In the genomic region with DNA sequence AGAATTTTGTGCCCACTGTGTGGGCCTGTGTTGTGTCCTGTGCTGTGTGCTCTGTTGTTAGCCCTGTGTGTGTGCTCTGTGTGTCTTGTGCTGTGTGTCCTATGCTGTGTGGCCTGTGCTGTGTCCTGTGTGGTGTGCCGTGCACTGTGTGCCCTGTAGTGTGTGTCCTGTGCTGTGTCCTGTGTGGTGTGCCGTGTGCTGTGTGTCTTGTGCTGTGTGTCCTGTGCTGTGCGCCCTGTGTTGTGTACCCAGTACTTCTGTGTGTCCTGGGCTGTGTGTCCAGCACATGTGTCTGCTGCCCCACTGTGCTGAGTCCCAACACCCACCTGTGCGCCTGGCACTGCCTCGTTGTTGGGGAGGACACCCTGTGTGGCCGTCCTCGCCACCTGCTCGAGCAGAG, we compare ENCODE assay signal across 14 cellular contexts. TPM values are rescaled to one million over a fixed set of nuclear protein-coding genes. Genes with fewer than 3 reads are reported as not detected.
"Had no signal": no experiment of that assay in that cellular context is flagged by ENCODE, and none has a peak within 500 bp of the region (broad histone marks: within the 10 kb centered on the region; RNA-seq: fewer than 3 reads in every experiment).

No MANE protein-coding gene starts in this region.

- H3K36me3 Mint-ChIP-seq: natural killer cell treated with Interleukin-12 subunit alpha and Interleukin-12 subunit beta and Interleukin-15 and Interleukin-18, amount 100 ng/mL, for 72 hours; stimulated activated memory B cell treated with anti-CD40 and anti-IgM and Interleukin-4, amounts not matched to agents 10 μg/mL and 1 μg/mL and 100 μg/mL, for 72 hours had no signal

- H3K79me2 ChIP-seq: parathyroid adenoma had no signal

- H3K4me1 Mint-ChIP-seq: stimulated activated memory B cell treated with anti-CD40 and anti-IgM and Interleukin-4, amounts not matched to agents 10 μg/mL and 1 μg/mL and 100 μg/mL, for 72 hours had no signal

- H3K9me3 Mint-ChIP-seq: dendritic cell treated with granulocyte-macrophage colony-stimulating factor and Interleukin-4, amounts not matched to agents 40 ng/mL and 50 ng/mL, for 4 days; effector memory CD8-positive, alpha-beta T cell; natural killer cell treated with Interleukin-12 subunit alpha and Interleukin-12 subunit beta and Interleukin-15 and Interleukin-18, amount 100 ng/mL, for 72 hours; stimulated activated memory B cell treated with anti-CD40 and anti-IgM and Interleukin-4, amounts not matched to agents 10 μg/mL and 1 μg/mL and 100 μg/mL, for 72 hours; stimulated activated naive CD8-positive, alpha-beta T cell treated with anti-CD3 and anti-CD28 coated beads, Interleukin-15, Interleukin-2, amounts not matched to agents 100 ng/mL and 50 ng/mL, for 24 hours had no signal

- H3K27ac ChIP-seq: esophagus squamous epithelium, gastroesophageal sphincter, parathyroid adenoma, prostate gland, spleen, tibial nerve had no signal

- H3K27ac Mint-ChIP-seq: dendritic cell treated with granulocyte-macrophage colony-stimulating factor and Interleukin-4, amounts not matched to agents 40 ng/mL and 50 ng/mL, for 4 days; effector memory CD8-positive, alpha-beta T cell; natural killer cell treated with Interleukin-12 subunit alpha and Interleukin-12 subunit beta and Interleukin-15 and Interleukin-18, amount 100 ng/mL, for 72 hours; stimulated activated memory B cell treated with anti-CD40 and anti-IgM and Interleukin-4, amounts not matched to agents 10 μg/mL and 1 μg/mL and 100 μg/mL, for 72 hours; stimulated activated naive CD8-positive, alpha-beta T cell treated with anti-CD3 and anti-CD28 coated beads, Interleukin-15, Interleukin-2, amounts not matched to agents 100 ng/mL and 50 ng/mL, for 24 hours had no signal

- DNase-seq: esophagus squamous epithelium, mammary epithelial cell had no signal

- H3K4me1 ChIP-seq: parathyroid adenoma, prostate gland had no signal

- H3K9ac ChIP-seq: parathyroid adenoma had no signal

- H3K4me3 ChIP-seq: esophagus squamous epithelium, gastroesophageal sphincter, prostate gland, tibial nerve had no signal

- FAIRE-seq: colon had no signal

- ATAC-seq: gastroesophageal sphincter had no signal

- H3K4me3 Mint-ChIP-seq: dendritic cell treated with granulocyte-macrophage colony-stimulating factor and Interleukin-4, amounts not matched to agents 40 ng/mL and 50 ng/mL, for 4 days; effector memory CD8-positive, alpha-beta T cell; natural killer cell treated with Interleukin-12 subunit alpha and Interleukin-12 subunit beta and Interleukin-15 and Interleukin-18, amount 100 ng/mL, for 72 hours; stimulated activated memory B cell treated with anti-CD40 and anti-IgM and Interleukin-4, amounts not matched to agents 10 μg/mL and 1 μg/mL and 100 μg/mL, for 72 hours; stimulated activated naive CD8-positive, alpha-beta T cell treated with anti-CD3 and anti-CD28 coated beads, Interleukin-15, Interleukin-2, amounts not matched to agents 100 ng/mL and 50 ng/mL, for 24 hours had no signal

- H3K9me3 ChIP-seq: esophagus squamous epithelium, gastroesophageal sphincter, prostate gland, spleen, tibial nerve had no signal

- H3K36me3 ChIP-seq: esophagus squamous epithelium, gastroesophageal sphincter, prostate gland, spleen, tibial nerve had no signal

RNA-seq across cellular contexts. Expression of a gene that starts 53.2 kb away (rescaled TPM):
- total RNA-seq: left lobe of liver had no signal
